2 cellular contexts compared by ENCODE assay signal in the genomic region with DNA sequence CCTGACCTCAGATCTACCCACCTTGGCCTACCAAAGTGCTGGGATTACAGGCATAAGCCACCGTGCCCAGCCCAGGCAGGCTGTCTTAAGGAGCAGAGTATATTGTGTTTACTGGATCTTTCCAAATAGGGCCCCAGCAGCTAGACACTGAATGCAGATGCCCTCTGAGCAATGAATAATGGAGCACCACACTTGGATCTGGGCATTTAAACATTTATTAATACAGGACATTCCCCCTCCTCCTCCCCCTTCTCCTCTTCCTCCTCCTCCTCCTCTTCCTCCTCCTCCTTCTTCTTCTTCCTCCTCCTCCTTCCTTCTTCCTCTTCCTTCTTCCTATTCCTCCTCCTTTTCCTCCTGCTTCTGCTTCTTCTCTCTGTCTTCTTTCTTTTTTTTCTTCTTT.
TF ChIP-seq lines count a peak whose summit lies in the region.

No MANE protein-coding gene starts in this region.

TF ChIP-seq in HepG2, 621 proteins besides CTCF, POLR2A, EP300 and RAD21:
- no peak for TF ChIP-seq CHD2 (IDR thresholded peaks at IDR 0.05; ENCODE audit: low read depth, low read length)
- TF ChIP-seq ZNF605 (CRISPR knock-in tag; IDR thresholded peaks at IDR 0.05), result no peak
- TF ChIP-seq HNRNPK (IDR thresholded peaks at IDR 0.05; ENCODE audit: low read depth, low read length, poor library complexity, severe bottlenecking), result peak; percentile 90

TF ChIP-seq in K562, 482 proteins besides CTCF, POLR2A, EP300 and RAD21:
- TF ChIP-seq HNRNPK (IDR thresholded peaks at IDR 0.05; ENCODE audit: low read depth, low read length, poor library complexity, severe bottlenecking) (peak; percentile 44), JUND (IDR thresholded peaks at IDR 0.05; ENCODE audit: borderline replicate concordance, low read depth, low read length) (no peak), JUND (tag; IDR thresholded peaks at IDR 0.05; ENCODE audit: borderline replicate concordance, low read depth, low read length) (no peak), PCBP1 (IDR thresholded peaks at IDR 0.05; ENCODE audit: low read depth, low read length, poor library complexity, severe bottlenecking) (peak; percentile 45), PCBP2 (IDR thresholded peaks at IDR 0.05; ENCODE audit: low read depth, low read length, poor library complexity, severe bottlenecking) (peak; percentile 62)
TF ChIP-seq in K562: peak in this region for 3.
